In the genomic region with DNA sequence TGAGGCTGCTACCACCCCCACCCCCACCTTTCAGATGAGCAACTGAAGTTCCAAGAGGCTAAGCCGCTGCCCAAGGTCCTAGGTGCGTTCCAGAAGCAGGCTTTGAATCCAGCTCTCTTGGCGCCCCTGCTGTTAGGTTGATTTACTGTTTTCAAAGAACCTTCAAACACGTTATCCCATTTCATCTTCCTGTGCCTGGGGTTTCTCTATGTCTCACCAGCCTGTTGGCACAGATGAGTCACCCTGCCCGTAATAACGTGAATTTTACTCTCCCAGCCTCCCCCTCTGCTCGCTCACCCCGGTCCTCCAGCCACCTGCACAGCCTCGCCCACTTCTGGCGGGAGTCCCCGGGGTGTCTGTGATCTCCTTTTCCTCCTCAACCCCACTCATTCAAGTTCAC, we compare ENCODE assay signal across 1 cellular context.
TF ChIP-seq lines count a peak whose summit lies in the region.

No MANE protein-coding gene starts in this region.

TF ChIP-seq in A549, 52 proteins besides CTCF, POLR2A, EP300 and RAD21 (continued from another document):
- TF ChIP-seq RFX5 (IDR thresholded peaks at IDR 0.05) (no peak), JUNB (IDR thresholded peaks at IDR 0.05) (peak; percentile 46; the same call in 1 of the 2 replicates), ESRRA (IDR thresholded peaks at IDR 0.05; ENCODE audit: borderline replicate concordance, low read length) (no peak), RARB (CRISPR knock-in tag; IDR thresholded peaks at IDR 0.05) (no peak), HOXB5 (CRISPR knock-in tag; IDR thresholded peaks at IDR 0.05) (no peak), CBX2 (IDR thresholded peaks at IDR 0.05; ENCODE audit: borderline replicate concordance, low read depth) (no peak), SREBF2 (IDR thresholded peaks at IDR 0.05) (no peak), ZSCAN20 (CRISPR knock-in tag; IDR thresholded peaks at IDR 0.05) (no peak), PHF8 (IDR thresholded peaks at IDR 0.05; ENCODE audit: borderline replicate concordance, low read depth) (no peak), CHD4 (IDR thresholded peaks at IDR 0.05; ENCODE audit: borderline replicate concordance) (no peak), BHLHE40 (IDR thresholded peaks at IDR 0.05; ENCODE audit: low read depth, low read length) (no peak), JUN (IDR thresholded peaks at IDR 0.05) (0 out of 5 replicates have a peak, but pooled peaks have one; percentile 24 to 41), SMC3 (IDR thresholded peaks at IDR 0.05) (peak; percentile 46; the same call in 2 of the 3 replicates), EHF (CRISPR knock-in tag; IDR thresholded peaks at IDR 0.05) (no peak), CHD2 (IDR thresholded peaks at IDR 0.05; ENCODE audit: low read length, partially characterized antibody) (no peak), EHMT2 (IDR thresholded peaks at IDR 0.05; ENCODE audit: low read depth) (no peak), FOXS1 (CRISPR knock-in tag; IDR thresholded peaks at IDR 0.05) (no peak), KDM5A (IDR thresholded peaks at IDR 0.05) (no peak), NR3C1 (IDR thresholded peaks at IDR 0.05) (no peak), NPAS2 (CRISPR knock-in tag; IDR thresholded peaks at IDR 0.05; ENCODE audit: borderline replicate concordance) (no peak), GATA3 (IDR thresholded peaks at IDR 0.05; ENCODE audit: borderline replicate concordance) (peak; percentile 55; the same call in 1 of the 2 replicates), CEBPB (IDR thresholded peaks at IDR 0.05) (no peak)
- TF ChIP-seq, protein P1, sequence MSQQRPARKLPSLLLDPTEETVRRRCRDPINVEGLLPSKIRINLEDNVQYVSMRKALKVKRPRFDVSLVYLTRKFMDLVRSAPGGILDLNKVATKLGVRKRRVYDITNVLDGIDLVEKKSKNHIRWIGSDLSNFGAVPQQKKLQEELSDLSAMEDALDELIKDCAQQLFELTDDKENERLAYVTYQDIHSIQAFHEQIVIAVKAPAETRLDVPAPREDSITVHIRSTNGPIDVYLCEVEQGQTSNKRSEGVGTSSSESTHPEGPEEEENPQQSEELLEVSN (IDR thresholded peaks at IDR 0.05; ENCODE audit: borderline replicate concordance, low read depth), result peak; percentile 58; the same call in 1 of the 2 replicates
- TF ChIP-seq, protein P2, sequence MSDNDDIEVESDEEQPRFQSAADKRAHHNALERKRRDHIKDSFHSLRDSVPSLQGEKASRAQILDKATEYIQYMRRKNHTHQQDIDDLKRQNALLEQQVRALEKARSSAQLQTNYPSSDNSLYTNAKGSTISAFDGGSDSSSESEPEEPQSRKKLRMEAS (IDR thresholded peaks at IDR 0.05), result peak; percentile 59; the same call in 1 of the 2 replicates
- TF ChIP-seq, protein P3, sequence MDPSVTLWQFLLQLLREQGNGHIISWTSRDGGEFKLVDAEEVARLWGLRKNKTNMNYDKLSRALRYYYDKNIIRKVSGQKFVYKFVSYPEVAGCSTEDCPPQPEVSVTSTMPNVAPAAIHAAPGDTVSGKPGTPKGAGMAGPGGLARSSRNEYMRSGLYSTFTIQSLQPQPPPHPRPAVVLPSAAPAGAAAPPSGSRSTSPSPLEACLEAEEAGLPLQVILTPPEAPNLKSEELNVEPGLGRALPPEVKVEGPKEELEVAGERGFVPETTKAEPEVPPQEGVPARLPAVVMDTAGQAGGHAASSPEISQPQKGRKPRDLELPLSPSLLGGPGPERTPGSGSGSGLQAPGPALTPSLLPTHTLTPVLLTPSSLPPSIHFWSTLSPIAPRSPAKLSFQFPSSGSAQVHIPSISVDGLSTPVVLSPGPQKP (IDR thresholded peaks at IDR 0.05; ENCODE audit: low read depth, low read length), result no peak
- TF ChIP-seq, protein P4, sequence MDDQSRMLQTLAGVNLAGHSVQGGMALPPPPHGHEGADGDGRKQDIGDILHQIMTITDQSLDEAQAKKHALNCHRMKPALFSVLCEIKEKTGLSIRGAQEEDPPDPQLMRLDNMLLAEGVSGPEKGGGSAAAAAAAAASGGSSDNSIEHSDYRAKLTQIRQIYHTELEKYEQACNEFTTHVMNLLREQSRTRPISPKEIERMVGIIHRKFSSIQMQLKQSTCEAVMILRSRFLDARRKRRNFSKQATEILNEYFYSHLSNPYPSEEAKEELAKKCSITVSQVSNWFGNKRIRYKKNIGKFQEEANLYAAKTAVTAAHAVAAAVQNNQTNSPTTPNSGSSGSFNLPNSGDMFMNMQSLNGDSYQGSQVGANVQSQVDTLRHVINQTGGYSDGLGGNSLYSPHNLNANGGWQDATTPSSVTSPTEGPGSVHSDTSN (IDR thresholded peaks at IDR 0.05), result no peak
- TF ChIP-seq, protein P5, sequence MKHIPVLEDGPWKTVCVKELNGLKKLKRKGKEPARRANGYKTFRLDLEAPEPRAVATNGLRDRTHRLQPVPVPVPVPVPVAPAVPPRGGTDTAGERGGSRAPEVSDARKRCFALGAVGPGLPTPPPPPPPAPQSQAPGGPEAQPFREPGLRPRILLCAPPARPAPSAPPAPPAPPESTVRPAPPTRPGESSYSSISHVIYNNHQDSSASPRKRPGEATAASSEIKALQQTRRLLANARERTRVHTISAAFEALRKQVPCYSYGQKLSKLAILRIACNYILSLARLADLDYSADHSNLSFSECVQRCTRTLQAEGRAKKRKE (CRISPR knock-in tag; IDR thresholded peaks at IDR 0.05; ENCODE audit: low read depth), result no peak
TF ChIP-seq in A549: peak in this region for 7.
